1 cellular context compared by ENCODE assay signal in the genomic region with DNA sequence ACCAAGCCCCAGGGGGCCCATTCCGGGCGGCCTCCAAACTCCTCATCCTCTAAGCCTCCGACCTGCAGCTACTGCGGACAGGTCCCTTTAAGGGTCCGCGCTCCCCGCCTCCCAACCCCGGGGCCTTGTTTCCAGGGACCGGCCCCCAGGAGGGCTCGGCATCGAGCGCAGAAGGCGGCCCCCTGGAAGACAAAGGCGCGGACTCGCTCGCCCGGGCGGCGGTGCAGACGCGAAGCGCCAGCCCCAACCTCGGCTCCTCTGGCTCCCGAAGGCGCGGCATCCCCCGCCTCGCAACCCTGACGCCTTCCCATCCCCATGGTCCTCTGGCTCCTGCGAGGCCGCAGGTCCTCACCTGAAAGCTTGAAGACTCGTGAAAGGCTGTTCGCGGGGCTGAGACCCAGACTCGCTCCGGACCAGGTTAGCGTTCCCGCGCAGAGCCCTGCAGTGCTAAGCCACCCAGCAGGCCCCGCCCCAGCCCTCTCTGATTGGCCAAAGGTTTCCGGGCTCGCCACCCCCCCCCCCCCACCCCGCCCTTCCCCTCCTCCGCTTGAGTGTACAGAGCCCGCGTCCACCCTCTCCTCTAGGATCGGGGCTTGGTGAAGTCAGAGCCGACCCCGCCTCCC.
TF ChIP-seq lines count a peak whose summit lies in the region.

A gene (minus strand): TSS at position 426 of the 623 bp plus-strand sequence.

TF ChIP-seq in IMR-90, 13 proteins besides CTCF, POLR2A, EP300 and RAD21 (continued from another document):
- TF ChIP-seq MXI1 (IDR thresholded peaks at IDR 0.05; ENCODE audit: borderline replicate concordance, low read depth, low read length) = no peak
- TF ChIP-seq, protein P1, sequence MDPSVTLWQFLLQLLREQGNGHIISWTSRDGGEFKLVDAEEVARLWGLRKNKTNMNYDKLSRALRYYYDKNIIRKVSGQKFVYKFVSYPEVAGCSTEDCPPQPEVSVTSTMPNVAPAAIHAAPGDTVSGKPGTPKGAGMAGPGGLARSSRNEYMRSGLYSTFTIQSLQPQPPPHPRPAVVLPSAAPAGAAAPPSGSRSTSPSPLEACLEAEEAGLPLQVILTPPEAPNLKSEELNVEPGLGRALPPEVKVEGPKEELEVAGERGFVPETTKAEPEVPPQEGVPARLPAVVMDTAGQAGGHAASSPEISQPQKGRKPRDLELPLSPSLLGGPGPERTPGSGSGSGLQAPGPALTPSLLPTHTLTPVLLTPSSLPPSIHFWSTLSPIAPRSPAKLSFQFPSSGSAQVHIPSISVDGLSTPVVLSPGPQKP (IDR thresholded peaks at IDR 0.05; ENCODE audit: borderline replicate concordance, low read depth, low read length) = no peak
